Comparison of ENCODE assay signal across 1 cellular context in the genomic region with DNA sequence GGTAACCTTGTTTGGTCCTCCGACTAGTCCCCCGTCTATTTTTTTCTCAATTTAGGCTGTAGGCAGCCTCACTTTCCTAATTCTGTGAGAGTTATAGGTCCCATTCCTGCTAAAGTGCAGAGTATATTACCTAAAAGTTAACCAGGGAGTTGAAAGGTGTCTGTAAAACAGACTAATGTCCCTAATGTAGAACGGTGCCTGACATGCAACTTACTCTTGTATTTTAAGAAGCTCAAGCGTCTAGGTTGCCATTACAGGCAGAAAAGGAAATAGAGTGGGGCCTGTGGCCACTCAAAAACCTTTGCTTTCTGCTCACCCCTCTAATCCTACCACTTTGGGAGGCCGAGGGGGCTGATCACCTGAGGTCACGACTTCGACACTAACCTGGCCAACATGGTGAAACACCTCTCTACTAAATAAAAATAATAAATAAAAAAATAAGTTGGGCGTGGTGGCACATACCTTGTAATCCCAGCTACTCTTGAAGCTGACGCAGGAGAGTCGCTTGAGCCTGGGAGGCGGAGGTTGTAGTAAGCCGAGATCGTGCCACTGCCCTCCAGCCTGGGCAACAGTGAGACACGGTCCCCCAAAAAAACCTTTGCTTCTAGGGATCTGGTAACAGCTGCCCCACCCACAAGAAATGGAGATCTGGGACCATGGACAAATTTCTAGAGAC.
TF ChIP-seq lines count a peak whose summit lies in the region.

No MANE protein-coding gene starts in this region.

TF ChIP-seq in K562, 482 proteins besides CTCF, POLR2A, EP300 and RAD21 (continued from another document and continues in another):
- TF ChIP-seq, protein P1, sequence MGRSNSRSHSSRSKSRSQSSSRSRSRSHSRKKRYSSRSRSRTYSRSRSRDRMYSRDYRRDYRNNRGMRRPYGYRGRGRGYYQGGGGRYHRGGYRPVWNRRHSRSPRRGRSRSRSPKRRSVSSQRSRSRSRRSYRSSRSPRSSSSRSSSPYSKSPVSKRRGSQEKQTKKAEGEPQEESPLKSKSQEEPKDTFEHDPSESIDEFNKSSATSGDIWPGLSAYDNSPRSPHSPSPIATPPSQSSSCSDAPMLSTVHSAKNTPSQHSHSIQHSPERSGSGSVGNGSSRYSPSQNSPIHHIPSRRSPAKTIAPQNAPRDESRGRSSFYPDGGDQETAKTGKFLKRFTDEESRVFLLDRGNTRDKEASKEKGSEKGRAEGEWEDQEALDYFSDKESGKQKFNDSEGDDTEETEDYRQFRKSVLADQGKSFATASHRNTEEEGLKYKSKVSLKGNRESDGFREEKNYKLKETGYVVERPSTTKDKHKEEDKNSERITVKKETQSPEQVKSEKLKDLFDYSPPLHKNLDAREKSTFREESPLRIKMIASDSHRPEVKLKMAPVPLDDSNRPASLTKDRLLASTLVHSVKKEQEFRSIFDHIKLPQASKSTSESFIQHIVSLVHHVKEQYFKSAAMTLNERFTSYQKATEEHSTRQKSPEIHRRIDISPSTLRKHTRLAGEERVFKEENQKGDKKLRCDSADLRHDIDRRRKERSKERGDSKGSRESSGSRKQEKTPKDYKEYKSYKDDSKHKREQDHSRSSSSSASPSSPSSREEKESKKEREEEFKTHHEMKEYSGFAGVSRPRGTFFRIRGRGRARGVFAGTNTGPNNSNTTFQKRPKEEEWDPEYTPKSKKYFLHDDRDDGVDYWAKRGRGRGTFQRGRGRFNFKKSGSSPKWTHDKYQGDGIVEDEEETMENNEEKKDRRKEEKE (IDR thresholded peaks at IDR 0.05; ENCODE audit: borderline replicate concordance in 1 of 2, control insufficient read depth in 1 of 2, low read depth in 2 of 2, low read length in 1 of 2): peak in 1 of 2 experiments; percentile 63; a peak in 1 of 4 replicates
- peak; percentile 60; the same call in 1 of the 2 replicates for TF ChIP-seq ATF4 (CRISPR knock-in tag; IDR thresholded peaks at IDR 0.05)
- TF ChIP-seq, protein P2, sequence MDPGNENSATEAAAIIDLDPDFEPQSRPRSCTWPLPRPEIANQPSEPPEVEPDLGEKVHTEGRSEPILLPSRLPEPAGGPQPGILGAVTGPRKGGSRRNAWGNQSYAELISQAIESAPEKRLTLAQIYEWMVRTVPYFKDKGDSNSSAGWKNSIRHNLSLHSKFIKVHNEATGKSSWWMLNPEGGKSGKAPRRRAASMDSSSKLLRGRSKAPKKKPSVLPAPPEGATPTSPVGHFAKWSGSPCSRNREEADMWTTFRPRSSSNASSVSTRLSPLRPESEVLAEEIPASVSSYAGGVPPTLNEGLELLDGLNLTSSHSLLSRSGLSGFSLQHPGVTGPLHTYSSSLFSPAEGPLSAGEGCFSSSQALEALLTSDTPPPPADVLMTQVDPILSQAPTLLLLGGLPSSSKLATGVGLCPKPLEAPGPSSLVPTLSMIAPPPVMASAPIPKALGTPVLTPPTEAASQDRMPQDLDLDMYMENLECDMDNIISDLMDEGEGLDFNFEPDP (CRISPR knock-in tag; IDR thresholded peaks at IDR 0.05): no peak; the same call in 1 of the 2 replicates
- TF ChIP-seq ZNF644 (tag; IDR thresholded peaks at IDR 0.05; ENCODE audit: low read depth): no peak
- TF ChIP-seq GABPB1 (CRISPR knock-in tag; IDR thresholded peaks at IDR 0.05): no peak
- no peak; the same call in none of the 2 replicates for TF ChIP-seq HNRNPL (IDR thresholded peaks at IDR 0.05; ENCODE audit: low read depth, low read length)
- TF ChIP-seq, protein P3, sequence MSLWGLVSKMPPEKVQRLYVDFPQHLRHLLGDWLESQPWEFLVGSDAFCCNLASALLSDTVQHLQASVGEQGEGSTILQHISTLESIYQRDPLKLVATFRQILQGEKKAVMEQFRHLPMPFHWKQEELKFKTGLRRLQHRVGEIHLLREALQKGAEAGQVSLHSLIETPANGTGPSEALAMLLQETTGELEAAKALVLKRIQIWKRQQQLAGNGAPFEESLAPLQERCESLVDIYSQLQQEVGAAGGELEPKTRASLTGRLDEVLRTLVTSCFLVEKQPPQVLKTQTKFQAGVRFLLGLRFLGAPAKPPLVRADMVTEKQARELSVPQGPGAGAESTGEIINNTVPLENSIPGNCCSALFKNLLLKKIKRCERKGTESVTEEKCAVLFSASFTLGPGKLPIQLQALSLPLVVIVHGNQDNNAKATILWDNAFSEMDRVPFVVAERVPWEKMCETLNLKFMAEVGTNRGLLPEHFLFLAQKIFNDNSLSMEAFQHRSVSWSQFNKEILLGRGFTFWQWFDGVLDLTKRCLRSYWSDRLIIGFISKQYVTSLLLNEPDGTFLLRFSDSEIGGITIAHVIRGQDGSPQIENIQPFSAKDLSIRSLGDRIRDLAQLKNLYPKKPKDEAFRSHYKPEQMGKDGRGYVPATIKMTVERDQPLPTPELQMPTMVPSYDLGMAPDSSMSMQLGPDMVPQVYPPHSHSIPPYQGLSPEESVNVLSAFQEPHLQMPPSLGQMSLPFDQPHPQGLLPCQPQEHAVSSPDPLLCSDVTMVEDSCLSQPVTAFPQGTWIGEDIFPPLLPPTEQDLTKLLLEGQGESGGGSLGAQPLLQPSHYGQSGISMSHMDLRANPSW (CRISPR knock-in tag; IDR thresholded peaks at IDR 0.05): no peak
- no peak for TF ChIP-seq HMGXB4 (CRISPR knock-in tag; IDR thresholded peaks at IDR 0.05)
- no peak for TF ChIP-seq ZZZ3 (IDR thresholded peaks at IDR 0.05)
- no peak for TF ChIP-seq ZNF583 (CRISPR knock-in tag; IDR thresholded peaks at IDR 0.05)
- no peak for TF ChIP-seq ARHGAP35 (IDR thresholded peaks at IDR 0.05; ENCODE audit: partially characterized antibody)
- no peak for TF ChIP-seq PCBP2 (IDR thresholded peaks at IDR 0.05; ENCODE audit: low read depth, low read length, poor library complexity, severe bottlenecking)
- TF ChIP-seq, protein P4, sequence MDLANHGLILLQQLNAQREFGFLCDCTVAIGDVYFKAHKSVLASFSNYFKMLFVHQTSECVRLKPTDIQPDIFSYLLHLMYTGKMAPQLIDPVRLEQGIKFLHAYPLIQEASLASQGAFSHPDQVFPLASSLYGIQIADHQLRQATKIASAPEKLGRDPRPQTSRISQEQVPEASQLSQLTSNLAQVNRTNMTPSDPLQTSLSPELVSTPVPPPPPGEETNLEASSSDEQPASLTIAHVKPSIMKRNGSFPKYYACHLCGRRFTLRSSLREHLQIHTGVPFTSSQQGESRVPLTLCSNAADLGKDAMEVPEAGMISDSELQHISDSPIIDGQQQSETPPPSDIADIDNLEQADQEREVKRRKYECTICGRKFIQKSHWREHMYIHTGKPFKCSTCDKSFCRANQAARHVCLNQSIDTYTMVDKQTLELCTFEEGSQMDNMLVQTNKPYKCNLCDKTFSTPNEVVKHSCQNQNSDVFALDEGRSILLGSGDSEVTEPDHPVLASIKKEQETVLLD (IDR thresholded peaks at IDR 0.05): no peak
- no peak for TF ChIP-seq E2F6 (IDR thresholded peaks at IDR 0.05; ENCODE audit: borderline replicate concordance in 1 of 2, extremely low read depth in 1 of 2, insufficient read depth in 1 of 2, insufficient read length in 1 of 2, low read depth in 1 of 2, low read length in 1 of 2, poor library complexity in 1 of 2, severe bottlenecking in 1 of 2)
- no peak for TF ChIP-seq NFIX (CRISPR knock-in tag; IDR thresholded peaks at IDR 0.05; ENCODE audit: low read depth)
- no peak for TF ChIP-seq ZNF639 (CRISPR knock-in tag; conservative IDR thresholded peaks at IDR 0.05 in 1 of 2, IDR thresholded peaks at IDR 0.05 in 1 of 2)
- no peak for TF ChIP-seq FOXK2 (conservative IDR thresholded peaks at IDR 0.05 in 1 of 2, IDR thresholded peaks at IDR 0.05 in 1 of 2; ENCODE audit: low read depth in 2 of 2)
- TF ChIP-seq SUPT5H (IDR thresholded peaks at IDR 0.05): no peak
- no peak for TF ChIP-seq CAMTA2 (CRISPR knock-in tag; conservative IDR thresholded peaks at IDR 0.05)
- no peak for TF ChIP-seq ZNF23 (CRISPR knock-in tag; IDR thresholded peaks at IDR 0.05)
- no peak for TF ChIP-seq KDM1A (IDR thresholded peaks at IDR 0.05)
- TF ChIP-seq, protein P5, sequence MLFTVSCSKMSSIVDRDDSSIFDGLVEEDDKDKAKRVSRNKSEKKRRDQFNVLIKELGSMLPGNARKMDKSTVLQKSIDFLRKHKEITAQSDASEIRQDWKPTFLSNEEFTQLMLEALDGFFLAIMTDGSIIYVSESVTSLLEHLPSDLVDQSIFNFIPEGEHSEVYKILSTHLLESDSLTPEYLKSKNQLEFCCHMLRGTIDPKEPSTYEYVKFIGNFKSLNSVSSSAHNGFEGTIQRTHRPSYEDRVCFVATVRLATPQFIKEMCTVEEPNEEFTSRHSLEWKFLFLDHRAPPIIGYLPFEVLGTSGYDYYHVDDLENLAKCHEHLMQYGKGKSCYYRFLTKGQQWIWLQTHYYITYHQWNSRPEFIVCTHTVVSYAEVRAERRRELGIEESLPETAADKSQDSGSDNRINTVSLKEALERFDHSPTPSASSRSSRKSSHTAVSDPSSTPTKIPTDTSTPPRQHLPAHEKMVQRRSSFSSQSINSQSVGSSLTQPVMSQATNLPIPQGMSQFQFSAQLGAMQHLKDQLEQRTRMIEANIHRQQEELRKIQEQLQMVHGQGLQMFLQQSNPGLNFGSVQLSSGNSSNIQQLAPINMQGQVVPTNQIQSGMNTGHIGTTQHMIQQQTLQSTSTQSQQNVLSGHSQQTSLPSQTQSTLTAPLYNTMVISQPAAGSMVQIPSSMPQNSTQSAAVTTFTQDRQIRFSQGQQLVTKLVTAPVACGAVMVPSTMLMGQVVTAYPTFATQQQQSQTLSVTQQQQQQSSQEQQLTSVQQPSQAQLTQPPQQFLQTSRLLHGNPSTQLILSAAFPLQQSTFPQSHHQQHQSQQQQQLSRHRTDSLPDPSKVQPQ (CRISPR knock-in tag; IDR thresholded peaks at IDR 0.05; ENCODE audit: borderline replicate concordance): no peak
- peak; percentile 5 for TF ChIP-seq SAP30 (IDR thresholded peaks at IDR 0.05; ENCODE audit: borderline replicate concordance, insufficient read depth, low read depth, low read length, poor library complexity, severe bottlenecking)
- TF ChIP-seq, protein P6, sequence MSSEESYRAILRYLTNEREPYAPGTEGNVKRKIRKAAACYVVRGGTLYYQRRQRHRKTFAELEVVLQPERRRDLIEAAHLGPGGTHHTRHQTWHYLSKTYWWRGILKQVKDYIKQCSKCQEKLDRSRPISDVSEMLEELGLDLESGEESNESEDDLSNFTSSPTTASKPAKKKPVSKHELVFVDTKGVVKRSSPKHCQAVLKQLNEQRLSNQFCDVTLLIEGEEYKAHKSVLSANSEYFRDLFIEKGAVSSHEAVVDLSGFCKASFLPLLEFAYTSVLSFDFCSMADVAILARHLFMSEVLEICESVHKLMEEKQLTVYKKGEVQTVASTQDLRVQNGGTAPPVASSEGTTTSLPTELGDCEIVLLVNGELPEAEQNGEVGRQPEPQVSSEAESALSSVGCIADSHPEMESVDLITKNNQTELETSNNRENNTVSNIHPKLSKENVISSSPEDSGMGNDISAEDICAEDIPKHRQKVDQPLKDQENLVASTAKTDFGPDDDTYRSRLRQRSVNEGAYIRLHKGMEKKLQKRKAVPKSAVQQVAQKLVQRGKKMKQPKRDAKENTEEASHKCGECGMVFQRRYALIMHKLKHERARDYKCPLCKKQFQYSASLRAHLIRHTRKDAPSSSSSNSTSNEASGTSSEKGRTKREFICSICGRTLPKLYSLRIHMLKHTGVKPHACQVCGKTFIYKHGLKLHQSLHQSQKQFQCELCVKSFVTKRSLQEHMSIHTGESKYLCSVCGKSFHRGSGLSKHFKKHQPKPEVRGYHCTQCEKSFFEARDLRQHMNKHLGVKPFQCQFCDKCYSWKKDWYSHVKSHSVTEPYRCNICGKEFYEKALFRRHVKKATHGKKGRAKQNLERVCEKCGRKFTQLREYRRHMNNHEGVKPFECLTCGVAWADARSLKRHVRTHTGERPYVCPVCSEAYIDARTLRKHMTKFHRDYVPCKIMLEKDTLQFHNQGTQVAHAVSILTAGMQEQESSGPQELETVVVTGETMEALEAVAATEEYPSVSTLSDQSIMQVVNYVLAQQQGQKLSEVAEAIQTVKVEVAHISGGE (CRISPR knock-in tag; IDR thresholded peaks at IDR 0.05): no peak
- no peak for TF ChIP-seq RFX7 (CRISPR knock-in tag; IDR thresholded peaks at IDR 0.05)
- no peak for TF ChIP-seq ZFP91 (CRISPR knock-in tag; IDR thresholded peaks at IDR 0.05)
- TF ChIP-seq RBFOX2 (IDR thresholded peaks at IDR 0.05; ENCODE audit: low read depth, low read length): peak; percentile 83; the same call in 1 of the 2 replicates
- no peak for TF ChIP-seq TCF7L2 (IDR thresholded peaks at IDR 0.05; ENCODE audit: low read depth, low read length)
